In the genomic region with DNA sequence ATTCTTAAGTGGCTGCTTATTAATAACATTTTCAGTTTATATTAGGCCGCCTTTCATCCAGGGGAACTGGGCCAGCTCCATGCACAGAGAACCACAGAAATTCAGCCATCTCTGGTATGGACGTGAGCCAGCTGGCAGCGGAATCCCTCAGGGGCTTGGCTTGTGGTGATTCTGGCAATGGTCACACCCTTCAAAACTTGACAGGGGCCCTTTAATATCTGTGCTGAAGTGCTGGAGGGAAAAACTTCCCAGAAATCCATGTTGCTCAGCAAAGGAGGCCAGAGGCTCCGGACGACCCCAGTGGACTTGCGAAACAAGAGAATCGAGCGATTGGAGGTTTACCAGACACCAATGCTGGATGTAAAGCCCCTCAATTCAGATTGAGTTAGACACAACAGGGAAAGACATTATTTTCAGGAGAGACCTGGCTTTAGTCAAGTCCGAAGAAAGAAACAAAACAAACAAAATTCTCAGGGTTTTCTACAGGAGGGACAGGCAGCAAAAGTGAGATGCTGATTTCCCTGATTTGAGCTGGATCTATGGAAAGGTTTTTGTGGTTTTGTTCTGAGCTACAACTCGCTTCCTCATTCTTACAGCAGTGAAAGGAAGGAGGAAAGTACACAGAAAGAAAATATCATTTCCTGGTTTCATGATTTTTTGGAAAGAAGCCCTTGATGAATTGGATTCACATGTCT, we compare ENCODE assay signal across 9 cellular contexts. TPM values are rescaled to one million over a fixed set of nuclear protein-coding genes. Genes with fewer than 3 reads are reported as not detected.
DNase-seq lines count a peak whose midpoint lies in the region; ATAC-seq lines count a peak whose summit lies in the region.
"Had no signal": no experiment of that assay in that cellular context is flagged by ENCODE, and none has a peak within 500 bp of the region (broad histone marks: within the 10 kb centered on the region; RNA-seq: fewer than 3 reads in every experiment).

No MANE protein-coding gene starts in this region.

- peaks cover 2 to 8% of the 10 kb centered on the region in 2 donors for H3K4me1 ChIP-seq in esophagus (ENCODE audit: control insufficient read depth in 2 of 2, insufficient read depth in 2 of 2, low read length in 1 of 2)

- H3K36me3 ChIP-seq in esophagus (ENCODE audit: control insufficient read depth in 2 of 2, insufficient read depth in 2 of 2, low read length in 1 of 2) = no peaks in the 10 kb centered on the region

- no peaks in the 10 kb centered on the region for H3K9me3 ChIP-seq in esophagus (ENCODE audit: control insufficient read depth in 2 of 2, insufficient read depth in 1 of 2, low read depth in 1 of 2, low read length in 1 of 2)

- H3K4me3 ChIP-seq in esophagus (ENCODE audit: low read depth in 1 of 2, low read length in 2 of 2) = no peak overlapping the region

- no peak for ATAC-seq in GM19463 (IDR thresholded peaks at IDR 0.05; ENCODE audit: unreplicated experiment)

- H3K27me3 ChIP-seq in esophagus (ENCODE audit: control insufficient read depth in 1 of 2, insufficient read depth in 2 of 2, low read length in 2 of 2) = no peaks in the 10 kb centered on the region

- DNase-seq in AG08395 (ENCODE audit: low spot score) (peak; percentile 71), NCI-H446 treated with DMSO at 0.1 percent for 48 hours (lab: John Stamatoyannopoulos, UW) (peak; percentile 82), myocyte (ENCODE audit: low read depth) (peak; percentile 91), NCI-H2196 (lab: John Stamatoyannopoulos, UW; ENCODE audit: unreplicated experiment) (no peak)
- DNase-seq in stimulated activated naive CD4-positive, alpha-beta T cell treated with Interleukin-2 at 50 U/mL for 16 hours (lab: John Stamatoyannopoulos, UW) = no peak
- no peak for DNase-seq in stimulated activated naive CD4-positive, alpha-beta T cell (lab: John Stamatoyannopoulos, UW)
- DNase-seq: NCI-H146 had no signal

- H3K27ac ChIP-seq in esophagus (ENCODE audit: low read depth in 2 of 2, low read length in 1 of 2) = peak overlapping the region; percentile 80 to 85

- WGBS in esophagus, 2 donors = 8 to 26% methylated on average over 10 of the region's 10 CpGs

RNA-seq across cellular contexts. Expression of a gene that starts 11.1 kb away (rescaled TPM):
- polyA plus RNA-seq in esophagus = 1 to 10 TPM; 1.3 to 2.7 TPM
- 14.6 and 20.2 TPM in 2 replicates for total RNA-seq in myocyte
- 12.8 TPM for polyA plus RNA-seq in myocyte (2012)

Comparison
In these comparisons a context has a peak if more than half of its experiments do, and no peak if none do; other contexts are left out.
1. DNase-seq: peak in AG08395 (single experiment), NCI-H446 treated with DMSO at 0.1 percent for 48 hours (single experiment) and myocyte (single experiment); none in stimulated activated naive CD4-positive, alpha-beta T cell treated with Interleukin-2 at 50 U/mL for 16 hours (single experiment), stimulated activated naive CD4-positive, alpha-beta T cell (0 of 6) and NCI-H2196 (single experiment).